1 cellular context compared by ENCODE assay signal in the genomic region with DNA sequence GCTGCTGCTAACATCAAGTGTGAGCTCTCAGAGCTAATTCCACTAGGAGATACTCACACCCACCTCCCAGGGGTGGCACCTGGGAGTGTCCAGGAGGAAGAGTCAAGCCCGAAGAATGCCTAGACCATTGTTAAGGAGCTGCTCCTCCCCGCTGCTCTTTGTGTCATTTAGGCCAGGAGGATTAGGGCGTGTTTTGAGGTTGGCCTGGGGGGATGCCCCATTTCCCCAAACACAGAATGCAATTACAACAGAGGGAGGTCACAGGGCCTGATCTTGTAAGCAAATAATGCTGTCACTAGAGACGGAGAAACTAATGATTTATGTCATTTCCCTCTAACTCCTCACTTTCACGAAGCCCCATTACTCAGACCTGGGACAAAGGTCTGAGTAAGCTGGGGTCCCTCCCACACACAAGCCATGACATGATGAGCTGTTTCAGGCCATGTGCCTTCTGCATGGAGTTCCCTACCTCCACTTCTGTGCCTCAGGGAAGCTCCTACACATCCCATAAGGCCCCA.
TF ChIP-seq lines count a peak whose summit lies in the region.

No MANE protein-coding gene starts in this region.

TF ChIP-seq in H1, 55 proteins besides CTCF, POLR2A, EP300 and RAD21 (continued from another document):
- TF ChIP-seq, protein P1, sequence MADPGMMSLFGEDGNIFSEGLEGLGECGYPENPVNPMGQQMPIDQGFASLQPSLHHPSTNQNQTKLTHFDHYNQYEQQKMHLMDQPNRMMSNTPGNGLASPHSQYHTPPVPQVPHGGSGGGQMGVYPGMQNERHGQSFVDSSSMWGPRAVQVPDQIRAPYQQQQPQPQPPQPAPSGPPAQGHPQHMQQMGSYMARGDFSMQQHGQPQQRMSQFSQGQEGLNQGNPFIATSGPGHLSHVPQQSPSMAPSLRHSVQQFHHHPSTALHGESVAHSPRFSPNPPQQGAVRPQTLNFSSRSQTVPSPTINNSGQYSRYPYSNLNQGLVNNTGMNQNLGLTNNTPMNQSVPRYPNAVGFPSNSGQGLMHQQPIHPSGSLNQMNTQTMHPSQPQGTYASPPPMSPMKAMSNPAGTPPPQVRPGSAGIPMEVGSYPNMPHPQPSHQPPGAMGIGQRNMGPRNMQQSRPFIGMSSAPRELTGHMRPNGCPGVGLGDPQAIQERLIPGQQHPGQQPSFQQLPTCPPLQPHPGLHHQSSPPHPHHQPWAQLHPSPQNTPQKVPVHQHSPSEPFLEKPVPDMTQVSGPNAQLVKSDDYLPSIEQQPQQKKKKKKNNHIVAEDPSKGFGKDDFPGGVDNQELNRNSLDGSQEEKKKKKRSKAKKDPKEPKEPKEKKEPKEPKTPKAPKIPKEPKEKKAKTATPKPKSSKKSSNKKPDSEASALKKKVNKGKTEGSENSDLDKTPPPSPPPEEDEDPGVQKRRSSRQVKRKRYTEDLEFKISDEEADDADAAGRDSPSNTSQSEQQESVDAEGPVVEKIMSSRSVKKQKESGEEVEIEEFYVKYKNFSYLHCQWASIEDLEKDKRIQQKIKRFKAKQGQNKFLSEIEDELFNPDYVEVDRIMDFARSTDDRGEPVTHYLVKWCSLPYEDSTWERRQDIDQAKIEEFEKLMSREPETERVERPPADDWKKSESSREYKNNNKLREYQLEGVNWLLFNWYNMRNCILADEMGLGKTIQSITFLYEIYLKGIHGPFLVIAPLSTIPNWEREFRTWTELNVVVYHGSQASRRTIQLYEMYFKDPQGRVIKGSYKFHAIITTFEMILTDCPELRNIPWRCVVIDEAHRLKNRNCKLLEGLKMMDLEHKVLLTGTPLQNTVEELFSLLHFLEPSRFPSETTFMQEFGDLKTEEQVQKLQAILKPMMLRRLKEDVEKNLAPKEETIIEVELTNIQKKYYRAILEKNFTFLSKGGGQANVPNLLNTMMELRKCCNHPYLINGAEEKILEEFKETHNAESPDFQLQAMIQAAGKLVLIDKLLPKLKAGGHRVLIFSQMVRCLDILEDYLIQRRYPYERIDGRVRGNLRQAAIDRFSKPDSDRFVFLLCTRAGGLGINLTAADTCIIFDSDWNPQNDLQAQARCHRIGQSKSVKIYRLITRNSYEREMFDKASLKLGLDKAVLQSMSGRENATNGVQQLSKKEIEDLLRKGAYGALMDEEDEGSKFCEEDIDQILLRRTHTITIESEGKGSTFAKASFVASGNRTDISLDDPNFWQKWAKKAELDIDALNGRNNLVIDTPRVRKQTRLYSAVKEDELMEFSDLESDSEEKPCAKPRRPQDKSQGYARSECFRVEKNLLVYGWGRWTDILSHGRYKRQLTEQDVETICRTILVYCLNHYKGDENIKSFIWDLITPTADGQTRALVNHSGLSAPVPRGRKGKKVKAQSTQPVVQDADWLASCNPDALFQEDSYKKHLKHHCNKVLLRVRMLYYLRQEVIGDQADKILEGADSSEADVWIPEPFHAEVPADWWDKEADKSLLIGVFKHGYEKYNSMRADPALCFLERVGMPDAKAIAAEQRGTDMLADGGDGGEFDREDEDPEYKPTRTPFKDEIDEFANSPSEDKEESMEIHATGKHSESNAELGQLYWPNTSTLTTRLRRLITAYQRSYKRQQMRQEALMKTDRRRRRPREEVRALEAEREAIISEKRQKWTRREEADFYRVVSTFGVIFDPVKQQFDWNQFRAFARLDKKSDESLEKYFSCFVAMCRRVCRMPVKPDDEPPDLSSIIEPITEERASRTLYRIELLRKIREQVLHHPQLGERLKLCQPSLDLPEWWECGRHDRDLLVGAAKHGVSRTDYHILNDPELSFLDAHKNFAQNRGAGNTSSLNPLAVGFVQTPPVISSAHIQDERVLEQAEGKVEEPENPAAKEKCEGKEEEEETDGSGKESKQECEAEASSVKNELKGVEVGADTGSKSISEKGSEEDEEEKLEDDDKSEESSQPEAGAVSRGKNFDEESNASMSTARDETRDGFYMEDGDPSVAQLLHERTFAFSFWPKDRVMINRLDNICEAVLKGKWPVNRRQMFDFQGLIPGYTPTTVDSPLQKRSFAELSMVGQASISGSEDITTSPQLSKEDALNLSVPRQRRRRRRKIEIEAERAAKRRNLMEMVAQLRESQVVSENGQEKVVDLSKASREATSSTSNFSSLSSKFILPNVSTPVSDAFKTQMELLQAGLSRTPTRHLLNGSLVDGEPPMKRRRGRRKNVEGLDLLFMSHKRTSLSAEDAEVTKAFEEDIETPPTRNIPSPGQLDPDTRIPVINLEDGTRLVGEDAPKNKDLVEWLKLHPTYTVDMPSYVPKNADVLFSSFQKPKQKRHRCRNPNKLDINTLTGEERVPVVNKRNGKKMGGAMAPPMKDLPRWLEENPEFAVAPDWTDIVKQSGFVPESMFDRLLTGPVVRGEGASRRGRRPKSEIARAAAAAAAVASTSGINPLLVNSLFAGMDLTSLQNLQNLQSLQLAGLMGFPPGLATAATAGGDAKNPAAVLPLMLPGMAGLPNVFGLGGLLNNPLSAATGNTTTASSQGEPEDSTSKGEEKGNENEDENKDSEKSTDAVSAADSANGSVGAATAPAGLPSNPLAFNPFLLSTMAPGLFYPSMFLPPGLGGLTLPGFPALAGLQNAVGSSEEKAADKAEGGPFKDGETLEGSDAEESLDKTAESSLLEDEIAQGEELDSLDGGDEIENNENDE (IDR thresholded peaks at IDR 0.05; ENCODE audit: insufficient replicate concordance, low read length) = no peak
- TF ChIP-seq SIN3A (conservative IDR thresholded peaks at IDR 0.05 in 1 of 2, IDR thresholded peaks at IDR 0.05 in 1 of 2; ENCODE audit: low read depth in 1 of 2, low read length in 2 of 2) (no peak), CREB1 (IDR thresholded peaks at IDR 0.05) (no peak)
TF ChIP-seq in H1: peak in this region for 0.
